In the genomic region with DNA sequence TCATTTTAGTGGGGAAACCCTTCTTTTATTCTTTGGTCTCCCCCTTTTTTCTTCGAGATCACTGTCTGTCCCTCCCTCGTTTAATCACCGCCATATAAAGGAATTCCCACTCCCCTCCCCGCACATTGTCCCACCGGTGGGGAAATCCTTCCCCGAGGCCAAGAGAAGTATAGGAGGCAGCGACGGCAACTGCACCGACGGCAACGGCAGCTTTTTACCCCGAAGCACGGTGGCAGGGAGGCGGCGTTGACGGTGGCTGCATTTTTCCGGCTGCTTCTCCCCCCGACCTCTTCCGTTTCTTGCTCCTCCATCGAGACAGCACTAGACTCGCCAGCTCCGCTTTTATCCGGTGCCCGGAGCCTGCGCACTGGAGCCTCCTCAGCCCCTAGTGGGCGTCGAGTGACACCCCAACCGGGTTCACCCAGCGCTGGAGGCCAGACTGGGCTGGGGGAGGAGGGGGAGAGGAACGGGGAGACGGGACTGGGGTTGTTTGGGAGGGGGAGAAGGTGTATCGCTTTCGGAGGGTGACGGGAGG, we compare ENCODE assay signal across 8 cellular contexts. TPM values are rescaled to one million over a fixed set of nuclear protein-coding genes. Genes with fewer than 3 reads are reported as not detected.
DNase-seq lines count a peak whose midpoint lies in the region; ATAC-seq lines count a peak whose summit lies in the region.

No MANE protein-coding gene starts in this region.

- ATAC-seq in GM19023 (IDR thresholded peaks at IDR 0.05; ENCODE audit: unreplicated experiment) (peak; percentile 39), HG03280 (IDR thresholded peaks at IDR 0.05; ENCODE audit: unreplicated experiment) (peak; percentile 42), left colon (peak; percentile 58)

- intact Hi-C loops in left colon (cut with DNase I, micrococcal nuclease), result no loop called here

- peak; percentile 95 for DNase-seq in AG20443 (ENCODE audit: low spot score)
- peak; percentile 65 for DNase-seq in NCI-H345 treated with DMSO at 0.1 percent for 48 hours (lab: John Stamatoyannopoulos, UW; ENCODE audit: unreplicated experiment)
- peak; percentile 82 to 89 for DNase-seq in activated CD4-positive, alpha-beta T cell treated with anti-CD3 and anti-CD28 coated beads for 24 hours (ENCODE audit: low read depth in 2 of 2)
- peak; percentile 92 to 94 for DNase-seq in left colon
- peak; percentile 87 to 94 for DNase-seq in stimulated activated CD4-positive, alpha-beta T cell treated with anti-CD3 and anti-CD28 coated beads, Interleukin-1b, Interleukin-23, amount 100 ng/mL, for 4 hours (ENCODE audit: low read depth in 2 of 2)

- peak overlapping the region; percentile 100 for H3K27ac ChIP-seq in cingulate gyrus (ENCODE audit: low read depth, low read length)

RNA-seq across cellular contexts. Expression of a gene that starts 0.7 kb away (rescaled TPM):
- 100 to 1,000 TPM; 119 TPM for total RNA-seq in left colon

Comparison
In these comparisons a context has a peak if more than half of its experiments do, and no peak if none do; other contexts are left out.
1. Peak in every context shown above with its lines: DNase-seq, ATAC-seq and H3K27ac ChIP-seq.